Comparison of ENCODE assay signal across 23 cellular contexts in genomic region chr5:143663872-143664271, GRCh38.
"Had no signal": no experiment of that assay in that cellular context is flagged by ENCODE, and none has a peak within 500 bp of the region (broad histone marks: within the 10 kb centered on the region; RNA-seq: fewer than 3 reads in every experiment).

No MANE protein-coding gene starts in this region.

- H3K4me3 ChIP-seq: left ventricle myocardium inferior, lung, ovary, right atrium auricular region, right lobe of liver, tibial nerve, upper lobe of left lung, vagina had no signal

- H3K4me3 Mint-ChIP-seq: mesothelial cell of epicardium; naive thymus-derived CD4-positive, alpha-beta T cell; natural killer cell treated with Interleukin-12 subunit alpha and Interleukin-12 subunit beta and Interleukin-15 and Interleukin-18, amount 100 ng/mL, for 72 hours; stimulated activated naive B cell treated with anti-CD40 and anti-IgM and Interleukin-4, amounts not matched to agents 10 μg/mL and 1 μg/mL and 100 μg/mL, for 72 hours; stimulated activated naive CD8-positive, alpha-beta T cell treated with anti-CD3 and anti-CD28 coated beads, Interleukin-15, Interleukin-2, amounts not matched to agents 100 ng/mL and 50 ng/mL, for 24 hours had no signal

- H3K27ac Mint-ChIP-seq: mesothelial cell of epicardium; naive thymus-derived CD4-positive, alpha-beta T cell; progenitor cell of endocrine pancreas; stimulated activated naive B cell treated with anti-CD40 and anti-IgM and Interleukin-4, amounts not matched to agents 10 μg/mL and 1 μg/mL and 100 μg/mL, for 72 hours; stimulated activated naive CD8-positive, alpha-beta T cell treated with anti-CD3 and anti-CD28 coated beads, Interleukin-15, Interleukin-2, amounts not matched to agents 100 ng/mL and 50 ng/mL, for 24 hours had no signal

- H3K27me3 ChIP-seq: ovary, right atrium auricular region, right lobe of liver, tibial nerve, upper lobe of left lung, vagina had no signal

- H3K27me3 Mint-ChIP-seq: stimulated activated naive B cell treated with anti-CD40 and anti-IgM and Interleukin-4, amounts not matched to agents 10 μg/mL and 1 μg/mL and 100 μg/mL, for 72 hours; stimulated activated naive CD8-positive, alpha-beta T cell treated with anti-CD3 and anti-CD28 coated beads, Interleukin-15, Interleukin-2, amounts not matched to agents 100 ng/mL and 50 ng/mL, for 24 hours had no signal

- H3K4me1 ChIP-seq: left ventricle myocardium inferior, right atrium auricular region, right lobe of liver, tibial nerve, upper lobe of left lung, vagina had no signal

- DNase-seq: hippocampal formation; kidney glomerular epithelial cell; left cardiac atrium; left ventricle myocardium inferior; mesendoderm; naive thymus-derived CD4-positive, alpha-beta T cell; ovary; right lobe of liver; stimulated activated CD4-positive, alpha-beta T cell treated with anti-CD3 and anti-CD28 coated beads, Interleukin-12 subunit alpha, Interleukin-12 subunit beta, amount 100 ng/mL, for 4 hours; stimulated activated CD4-positive, alpha-beta T cell treated with anti-CD3 and anti-CD28 coated beads, Interleukin-15, amount 100 ng/mL, for 24 hours; stimulated activated CD4-positive, alpha-beta T cell treated with anti-CD3 and anti-CD28 coated beads, Interleukin-2, amount 100 ng/mL, for 24 hours; stimulated activated CD4-positive, alpha-beta T cell treated with anti-CD3 and anti-CD28 coated beads, Interleukin-4, amount 100 ng/mL, for 1 hour; stimulated activated naive B cell treated with anti-CD40 and anti-IgM and Interleukin-4, amounts not matched to agents 10 μg/mL and 1 μg/mL and 100 μg/mL, for 72 hours; substantia nigra; upper lobe of left lung had no signal

- H3K36me3 Mint-ChIP-seq: mesothelial cell of epicardium; natural killer cell treated with Interleukin-12 subunit alpha and Interleukin-12 subunit beta and Interleukin-15 and Interleukin-18, amount 100 ng/mL, for 72 hours; stimulated activated naive B cell treated with anti-CD40 and anti-IgM and Interleukin-4, amounts not matched to agents 10 μg/mL and 1 μg/mL and 100 μg/mL, for 72 hours had no signal

- H3K9me3 ChIP-seq: left ventricle myocardium inferior, ovary, right atrium auricular region, right lobe of liver, tibial nerve, upper lobe of left lung, vagina had no signal

- H3K9me3 Mint-ChIP-seq: mesothelial cell of epicardium; stimulated activated naive B cell treated with anti-CD40 and anti-IgM and Interleukin-4, amounts not matched to agents 10 μg/mL and 1 μg/mL and 100 μg/mL, for 72 hours; stimulated activated naive CD8-positive, alpha-beta T cell treated with anti-CD3 and anti-CD28 coated beads, Interleukin-15, Interleukin-2, amounts not matched to agents 100 ng/mL and 50 ng/mL, for 24 hours had no signal

- ATAC-seq: left cardiac atrium; naive thymus-derived CD4-positive, alpha-beta T cell; natural killer cell treated with Interleukin-12 subunit alpha and Interleukin-12 subunit beta and Interleukin-15 and Interleukin-18, amount 100 ng/mL, for 72 hours; stimulated activated naive B cell treated with anti-CD40 and anti-IgM and Interleukin-4, amounts not matched to agents 10 μg/mL and 1 μg/mL and 100 μg/mL, for 72 hours had no signal

- H3K27ac ChIP-seq: left ventricle myocardium inferior, ovary, right atrium auricular region, right lobe of liver, tibial nerve, upper lobe of left lung, vagina had no signal

- H3K4me1 Mint-ChIP-seq: mesothelial cell of epicardium; naive thymus-derived CD4-positive, alpha-beta T cell; stimulated activated naive B cell treated with anti-CD40 and anti-IgM and Interleukin-4, amounts not matched to agents 10 μg/mL and 1 μg/mL and 100 μg/mL, for 72 hours had no signal

- H3K36me3 ChIP-seq: left ventricle myocardium inferior, ovary, right atrium auricular region, right lobe of liver, tibial nerve, upper lobe of left lung, vagina had no signal
